In genomic region chr1:114669562-114670082, GRCh38 we compare ENCODE assay signal across 8 cellular contexts. TPM values are rescaled to one million over a fixed set of nuclear protein-coding genes. Genes with fewer than 3 reads are reported as not detected.
A peak's percentile ranks its signal among the peaks of the same experiment; 100 is the strongest.
DNase-seq lines count a peak whose midpoint lies in the region; ATAC-seq, FAIRE-seq and TF ChIP-seq lines count a peak whose summit lies in the region.

Gene DENND2C, minus strand, starts transcription at chr1:114670049. Its CDS starts 44,065 bp downstream, at chr1:114625984.

- POLR2A ChIA-PET in GM12878 (lab: Charles Lee): interaction anchor here (0.5 kb wide), 1 partner anchor 17 kb away, joined by 5 read pairs; no protein-coding TSS in a partner anchor

- intact Hi-C loops in GM12878 (cut with micrococcal nuclease; ENCODE audit: unreplicated experiment): loop anchor here (5.0 kb wide), 1 partner anchor 322 kb away; no protein-coding TSS in a partner anchor
- intact Hi-C loops in left lung (cut with DNase I): no loop called here
- intact Hi-C loops in thyroid gland (cut with DNase I): no loop called here

- WGBS in GM12878 (ENCODE audit: insufficient coverage, insufficient replicate concordance, low lambda C conversion rate, missing lambda C conversion rate): 4% methylated on average over 48 of the region's 50 CpGs
- 1 to 2% methylated on average over 40 to 42 of the region's 50 CpGs for WGBS in thyroid gland, 2 donors

- H3K27me3 ChIP-seq in GM12878 (replicated peaks in 1 of 2; ENCODE audit: control insufficient read depth in 2 of 2, insufficient read depth in 2 of 2, low read length in 1 of 2) (no peaks in the 10 kb centered on the region; a peak in 1 of 4 replicates), left lung (peaks cover 0 to 16% of the 10 kb centered on the region in 2 donors), thyroid gland (no peaks in the 10 kb centered on the region)

- TF ChIP-seq CTCF in GM12878 (IDR thresholded peaks at IDR 0.05 in 2 of 3, conservative IDR thresholded peaks at IDR 0.05 in 1 of 3; ENCODE audit: control insufficient read depth in 2 of 3, extremely low read depth in 1 of 3, insufficient read depth in 1 of 3, low read depth in 3 of 3, low read length in 3 of 3) (no peak), left lung (IDR thresholded peaks at IDR 0.05) (no peak), thyroid gland (IDR thresholded peaks at IDR 0.05) (no peak)

- H3K79me2 ChIP-seq in GM12878 (ENCODE audit: control insufficient read depth, insufficient read depth, low read length): no peaks in the 10 kb centered on the region

- TF ChIP-seq POLR2A in GM12878 (IDR thresholded peaks at IDR 0.05; ENCODE audit: low read depth, low read length): no peak
- peak in 1 of 2 donors; percentile 47 for TF ChIP-seq POLR2A in thyroid gland (IDR thresholded peaks at IDR 0.05)

- TF ChIP-seq EP300 in GM12878 (IDR thresholded peaks at IDR 0.05; ENCODE audit: borderline replicate concordance in 1 of 2, control insufficient read depth in 1 of 2, low read depth in 2 of 2, low read length in 2 of 2): no peak

- no peak for TF ChIP-seq RAD21 in GM12878 (IDR thresholded peaks at IDR 0.05; ENCODE audit: insufficient read depth, low read depth, low read length)

- H3K36me3 ChIP-seq in GM12878 (ENCODE audit: control insufficient read depth in 2 of 2, insufficient read depth in 2 of 2, low read length in 1 of 2) (no peaks in the 10 kb centered on the region), left lung (no peaks in the 10 kb centered on the region), thyroid gland (no peaks in the 10 kb centered on the region)

- H3K9ac ChIP-seq in GM12878 (ENCODE audit: control insufficient read depth, insufficient read depth, low read length): peak within 1 kb of the TSS; percentile 39

- H3K27ac ChIP-seq in GM12878 (ENCODE audit: control insufficient read depth, insufficient read depth) (no peak within 1 kb of the TSS), left lung (peak within 1 kb of the TSS; percentile 80 to 81), thyroid gland (peak within 1 kb of the TSS in 2 of 3 donors; percentile 63 to 68)

- SMC1A ChIA-PET in GM12878 (lab: Charles Lee; ENCODE audit: uncharacterized antibody, unreplicated experiment): no interaction called here

- H3K4me3 ChIP-seq in GM08714 (ENCODE audit: low read length) (peak within 1 kb of the TSS; percentile 67), GM12878 (peak within 1 kb of the TSS; percentile 74), left lung (peak within 1 kb of the TSS; percentile 60 to 73), thyroid gland (replicated peaks in 1 of 3) (peak within 1 kb of the TSS; percentile 56 to 90 (median 75))

- in situ Hi-C loops in GM12878 (cut with MboI): loop anchor here (10.0 kb wide), 1 partner anchor 325 kb away; no protein-coding TSS in a partner anchor

- peak; percentile 60 for ATAC-seq in GM21390 (IDR thresholded peaks at IDR 0.05; ENCODE audit: unreplicated experiment)
- peak; percentile 61 for ATAC-seq in HG03571 (IDR thresholded peaks at IDR 0.05; ENCODE audit: unreplicated experiment)
- ATAC-seq in GM12878: peak; percentile 75
- peak; percentile 61 for ATAC-seq in left lung

- peak within 1 kb of the TSS; percentile 100 for H3K4me2 ChIP-seq in GM12878 (ENCODE audit: control insufficient read depth, insufficient read depth)

- peaks cover 5% of the 10 kb centered on the region for H3K4me1 ChIP-seq in GM12878 (ENCODE audit: control insufficient read depth, insufficient read depth, low read length)
- H3K4me1 ChIP-seq in left lung: peaks cover 0 to 12% of the 10 kb centered on the region in 2 donors
- H3K4me1 ChIP-seq in thyroid gland: peaks cover 0 to 4% of the 10 kb centered on the region in 2 donors

- no peaks in the 10 kb centered on the region for H4K20me1 ChIP-seq in GM12878 (ENCODE audit: control insufficient read depth, insufficient read depth)

- RAD21 ChIA-PET in GM12878 (lab: Charles Lee; ENCODE audit: unreplicated experiment): interaction anchor here (0.6 to 1.1 kb wide), 4 partner anchors 20 to 158 kb away, joined by 3 to 4 read pairs (median 4); partner anchors contain the start of gene NRAS

- DNase-seq in GM12878 (ENCODE audit: low read depth, low spot score): no peak
- DNase-seq in left lung: no peak
- no peak for DNase-seq in thyroid gland
- DNase-seq in AG08395 (ENCODE audit: low spot score): no peak
- DNase-seq in OCI-M2 (lab: John Stamatoyannopoulos, UW; ENCODE audit: unreplicated experiment): no peak

- no peaks in the 10 kb centered on the region for H3K9me3 ChIP-seq in GM12878 (replicated peaks; ENCODE audit: control insufficient read depth, insufficient read depth, low read length)
- no peaks in the 10 kb centered on the region for H3K9me3 ChIP-seq in left lung
- no peaks in the 10 kb centered on the region for H3K9me3 ChIP-seq in thyroid gland

- CTCF ChIA-PET in GM12878 (lab: Yijun Ruan, JAX): interaction anchor here (1.9 to 5.0 kb wide), 2 partner anchors 24 to 323 kb away, joined by 4 to 31 read pairs; no protein-coding TSS in a partner anchor

- BruUV-seq in GM12878 (replicated peaks; lab: Mats Ljungman, UMichigan): no TSS peak

- H2AFZ ChIP-seq in GM12878 (ENCODE audit: control insufficient read depth, low read depth, low read length): peak within 1 kb of the TSS; percentile 94

- no peak for FAIRE-seq in GM12878 (lab: Jason Lieb, UNC)

TF ChIP-seq in GM12878, 131 proteins besides CTCF, POLR2A, EP300 and RAD21:
- 0 out of 2 replicates have a peak, but pooled peaks have one; percentile 2 for TF ChIP-seq RUNX3 (IDR thresholded peaks at IDR 0.05; ENCODE audit: low read length)
- TF ChIP-seq BCLAF1 (IDR thresholded peaks at IDR 0.05): no peak
- TF ChIP-seq NFXL1 (IDR thresholded peaks at IDR 0.05; ENCODE audit: borderline replicate concordance): no peak
- peak; percentile 56 for TF ChIP-seq IKZF1 (conservative IDR thresholded peaks at IDR 0.05)
- peak in 1 of 2 experiments; percentile 95; a peak in 2 of 3 replicates for TF ChIP-seq EGR1 (IDR thresholded peaks at IDR 0.05; ENCODE audit: borderline replicate concordance in 1 of 2, low read depth in 2 of 2, low read length in 2 of 2)
- no peak for TF ChIP-seq ATF2 (IDR thresholded peaks at IDR 0.05; ENCODE audit: low read length)
- no peak for TF ChIP-seq CHD1 (IDR thresholded peaks at IDR 0.05; ENCODE audit: low read depth, low read length)
TF ChIP-seq in GM12878: peak in this region for 3.

RNA-seq across cellular contexts. Expression of gene DENND2C, which starts in this region (rescaled TPM):
- 0.10 TPM in 1 of 2 replicates, not detected in the other for total RNA-seq in GM12878 (2013; cell fraction: nucleolus; rRNA removed)
- total RNA-seq in GM12878 (2014; rRNA removed): 0.06 TPM in 1 of 2 replicates, not detected in the other
- 0.04 and 0.09 TPM in 2 replicates for total RNA-seq in GM12878 (2014; rRNA removed; fragmentation: Illumina TruSeq; extraction: Trizol)
- total RNA-seq in GM12878 (2021): 0.08 TPM in 1 of 2 replicates, not detected in the other
- 0.29 TPM for polyA plus RNA-seq in GM12878 (2011; ENCODE audit: low read depth)
- 0.01 and 0.09 TPM in 2 replicates for polyA plus RNA-seq in GM12878 (2011; rRNA removed)
- polyA plus RNA-seq in GM12878 (2011; cell fraction: cytosol; rRNA removed): 0.04 TPM in 1 of 2 replicates, not detected in the other
- polyA plus RNA-seq in GM12878 (2011; cell fraction: nucleus; rRNA removed): 0.04 TPM in 2 replicates
- polyA plus RNA-seq in GM12878 (2012): 0.28 and 0.47 TPM in 2 replicates
- polyA plus RNA-seq in GM12878 (2014; fragmentation: Illumina TruSeq; extraction: Trizol): 0.08 and 0.10 TPM in 2 replicates
- polyA plus RNA-seq in GM12878 (2014; fragmentation: Nextera tagmentation; extraction: Ambion mirVana): not detected
- 0.03 and 0.06 TPM in 2 replicates for polyA plus RNA-seq in GM12878 (2014; rRNA removed)
- polyA plus RNA-seq in GM12878 (2016; fragmentation: Nextera tagmentation; extraction: Ambion mirVana): under 1 TPM in 1 of 2 experiments, not detected in 1; 0.07 TPM
- 0.07 TPM in 1 of 2 replicates, not detected in the other for polyA minus RNA-seq in GM12878 (2011; rRNA and poly(A)+ RNA removed)
- polyA minus RNA-seq in GM12878 (2011; cell fraction: cytosol; rRNA and poly(A)+ RNA removed): not detected in 2 replicates
- polyA minus RNA-seq in GM12878 (2011; cell fraction: nucleus; rRNA and poly(A)+ RNA removed): not detected in 2 replicates
- total RNA-seq in left lung: 1 to 10 TPM; 3.2 to 4.7 TPM
- 1 to 10 TPM; 2.6 to 3.9 (median 3.8) TPM for total RNA-seq in thyroid gland

Comparison
In these comparisons a context has a peak if more than half of its experiments do, and no peak if none do; other contexts are left out.
1. Peak in ATAC-seq, H3K4me3 ChIP-seq, H3K9ac ChIP-seq and H3K4me2 ChIP-seq in GM12878; RNA of the gene not detected or under 1 TPM.